ENCODE assay signal across 10 cellular contexts in the genomic region with DNA sequence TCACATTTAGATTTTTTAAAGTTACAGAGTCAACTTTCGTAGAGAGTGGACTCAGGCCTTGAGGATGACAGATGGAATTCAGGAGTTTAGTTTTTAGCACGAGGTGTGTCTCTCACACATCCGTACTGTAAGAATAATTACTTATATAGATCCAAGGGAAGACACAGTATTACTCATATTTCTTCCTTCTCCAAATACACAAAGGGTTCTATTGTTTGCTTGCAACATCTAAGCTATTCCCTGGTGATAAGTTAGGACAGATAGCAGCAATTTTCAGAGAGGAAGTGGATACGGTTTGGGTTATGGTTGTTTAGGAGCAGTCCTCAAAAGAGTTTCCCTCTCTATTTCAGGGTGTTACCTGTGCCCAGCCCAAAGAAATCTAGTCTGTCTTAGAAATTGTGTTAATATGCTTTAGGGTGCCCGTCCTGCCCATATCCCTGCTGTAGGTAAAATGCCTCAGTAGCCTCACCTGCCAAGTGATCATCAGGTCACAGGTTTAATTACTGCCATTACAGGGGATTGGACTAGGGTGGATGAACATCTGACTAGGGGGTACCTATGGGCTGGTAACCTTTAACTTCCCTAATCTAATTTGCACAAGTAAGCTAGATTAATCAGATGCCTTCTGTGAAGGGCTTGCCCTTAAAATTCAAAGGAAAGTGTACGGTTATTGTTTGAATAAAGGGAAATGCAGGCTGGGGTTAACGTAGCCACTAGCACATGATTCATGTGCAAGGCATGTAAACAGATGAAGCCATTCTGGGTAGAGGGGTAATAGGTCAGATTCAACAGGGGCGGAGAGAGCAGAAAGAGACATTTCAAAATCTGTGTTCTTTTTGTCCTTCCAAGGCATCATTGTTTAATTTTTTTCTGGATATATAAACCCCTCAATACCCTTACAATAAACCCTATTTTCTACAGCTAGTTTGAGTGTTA. TPM values are rescaled to one million over a fixed set of nuclear protein-coding genes. Genes with fewer than 3 reads are reported as not detected.
DNase-seq lines count a peak whose midpoint lies in the region; ATAC-seq and TF ChIP-seq lines count a peak whose summit lies in the region.
"Had no signal": no experiment of that assay in that cellular context is flagged by ENCODE, and none has a peak within 500 bp of the region (broad histone marks: within the 10 kb centered on the region; RNA-seq: fewer than 3 reads in every experiment).

No MANE protein-coding gene starts in this region.

- H3K4me3 ChIP-seq in AG09309 (ENCODE audit: control insufficient read depth, low read depth, low read length) (no peak overlapping the region), body of pancreas (no peak overlapping the region), liver (ENCODE audit: low read depth in 1 of 3, low read length in 3 of 3) (no peak overlapping the region)

- peaks cover 15% of the 10 kb centered on the region for H3K4me1 ChIP-seq in body of pancreas
- H3K4me1 ChIP-seq in liver (ENCODE audit: control insufficient read depth in 4 of 4, insufficient read depth in 4 of 4, low read length in 3 of 4): peaks cover 0 to 5% (median 2%) of the 10 kb centered on the region in 4 donors

- DNase-seq in AG09309 (ENCODE audit: low read depth): peak; percentile 46
- peak; percentile 92 for DNase-seq in LHCN-M2 (ENCODE audit: low read depth)
- no peak for DNase-seq in body of pancreas
- DNase-seq in central memory CD4-positive, alpha-beta T cell: no peak
- DNase-seq in stimulated activated CD4-positive, alpha-beta T cell treated with anti-CD3 and anti-CD28 coated beads, Interleukin-2, amount 100 ng/mL, for 24 hours: no peak
- DNase-seq: activated CD4-positive, alpha-beta T cell treated with anti-CD3 and anti-CD28 coated beads, Interleukin-2, amount 10 ng/mL, durations not matched to agents 24 days and 14 days; DMS153 had no signal

- no peak overlapping the region for H3K9ac ChIP-seq in liver (ENCODE audit: low read depth in 1 of 2, low read length in 2 of 2)

- intact Hi-C loops in body of pancreas (cut with DNase I): no loop called here

- TF ChIP-seq POLR2A in body of pancreas (IDR thresholded peaks at IDR 0.05): no peak

- ATAC-seq in body of pancreas (peak; percentile 54), HG02642 (IDR thresholded peaks at IDR 0.05; ENCODE audit: poor library complexity, unreplicated experiment) (no peak), HG03139 (IDR thresholded peaks at IDR 0.05; ENCODE audit: unreplicated experiment) (no peak)

- H3K36me3 ChIP-seq in body of pancreas (replicated peaks in 1 of 2; ENCODE audit: insufficient read depth in 1 of 2, low read depth in 2 of 2) (no peaks in the 10 kb centered on the region), liver (ENCODE audit: control insufficient read depth in 4 of 4, insufficient read depth in 3 of 4, low read depth in 1 of 4, low read length in 3 of 4) (no peaks in the 10 kb centered on the region)

- TF ChIP-seq CTCF in AG09309 (IDR thresholded peaks at IDR 0.05; ENCODE audit: control insufficient read depth, insufficient read depth, low read depth, low read length, missing control alignments) (no peak), body of pancreas (IDR thresholded peaks at IDR 0.05) (no peak), liver (IDR thresholded peaks at IDR 0.05; ENCODE audit: low read depth, low read length, missing input control) (no peak)

- H3K27ac ChIP-seq in body of pancreas (peak overlapping the region in 1 of 4 donors; percentile 6), liver (ENCODE audit: low read depth in 1 of 2, low read length in 2 of 2) (no peak overlapping the region)

- TF ChIP-seq RAD21 in liver (IDR thresholded peaks at IDR 0.05): peak in 1 of 2 donors; percentile 8

- H3K27me3 ChIP-seq in body of pancreas: no peaks in the 10 kb centered on the region
- no peaks in the 10 kb centered on the region for H3K27me3 ChIP-seq in liver (ENCODE audit: control insufficient read depth in 4 of 4, insufficient read depth in 4 of 4, low read length in 3 of 4)

- 59 to 61% methylated on average over 8 of the region's 8 CpGs for WGBS in body of pancreas, 2 donors
- 61% methylated on average over 8 of the region's 8 CpGs for WGBS in liver

- H3K9me3 ChIP-seq in body of pancreas (no peaks in the 10 kb centered on the region), liver (ENCODE audit: control insufficient read depth in 4 of 4, low read length in 3 of 4) (peaks cover 0 to 3% (median 0%) of the 10 kb centered on the region in 4 donors)

TF ChIP-seq in liver, 16 proteins besides CTCF, POLR2A, EP300 and RAD21:
- TF ChIP-seq HNF4A (conservative IDR thresholded peaks at IDR 0.05): peak in 1 of 2 donors; percentile 52
- no peak for TF ChIP-seq EGR1 (IDR thresholded peaks at IDR 0.05; ENCODE audit: low read depth in 2 of 2)
- peak; percentile 24 for TF ChIP-seq FOXA1 (IDR thresholded peaks at IDR 0.05)
- TF ChIP-seq, protein P1, sequence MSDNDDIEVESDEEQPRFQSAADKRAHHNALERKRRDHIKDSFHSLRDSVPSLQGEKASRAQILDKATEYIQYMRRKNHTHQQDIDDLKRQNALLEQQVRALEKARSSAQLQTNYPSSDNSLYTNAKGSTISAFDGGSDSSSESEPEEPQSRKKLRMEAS (IDR thresholded peaks at IDR 0.05): peak; percentile 28
- peak in 1 of 2 donors; percentile 58 for TF ChIP-seq RXRA (IDR thresholded peaks at IDR 0.05)
- peak; percentile 24 for TF ChIP-seq YY1 (IDR thresholded peaks at IDR 0.05)
- TF ChIP-seq FOXA2 (IDR thresholded peaks at IDR 0.05): peak; percentile 61
- peak in 1 of 2 donors; percentile 85 for TF ChIP-seq JUND (IDR thresholded peaks at IDR 0.05)
- TF ChIP-seq NR2F2 (IDR thresholded peaks at IDR 0.05): no peak

RNA-seq across cellular contexts. Expression of gene PPP3CA, which starts 8.7 kb away (rescaled TPM):
- total RNA-seq in LHCN-M2 (2014; rRNA removed) (34.4 and 36.1 TPM in 2 replicates), body of pancreas (10 to 100 TPM; 13.7 to 20.8 TPM), liver (10 to 100 TPM; 14.5 to 18.2 TPM)
- 15.8 TPM for polyA plus RNA-seq in LHCN-M2 (2012)
- 10 to 100 TPM in 1 of 2 donors, 1 to 10 TPM in 1; 3.6 to 14.0 TPM for polyA plus RNA-seq in liver

Comparison
In these comparisons a context has a peak if more than half of its experiments do, and no peak if none do; other contexts are left out.
1. DNase-seq: peak in AG09309 (single experiment) and LHCN-M2 (single experiment); none in body of pancreas (0 of 4), central memory CD4-positive, alpha-beta T cell (single experiment) and stimulated activated CD4-positive, alpha-beta T cell treated with anti-CD3 and anti-CD28 coated beads, Interleukin-2, amount 100 ng/mL, for 24 hours (0 of 2).